Comparison of ENCODE assay signal across 1 cellular context in the genomic region with DNA sequence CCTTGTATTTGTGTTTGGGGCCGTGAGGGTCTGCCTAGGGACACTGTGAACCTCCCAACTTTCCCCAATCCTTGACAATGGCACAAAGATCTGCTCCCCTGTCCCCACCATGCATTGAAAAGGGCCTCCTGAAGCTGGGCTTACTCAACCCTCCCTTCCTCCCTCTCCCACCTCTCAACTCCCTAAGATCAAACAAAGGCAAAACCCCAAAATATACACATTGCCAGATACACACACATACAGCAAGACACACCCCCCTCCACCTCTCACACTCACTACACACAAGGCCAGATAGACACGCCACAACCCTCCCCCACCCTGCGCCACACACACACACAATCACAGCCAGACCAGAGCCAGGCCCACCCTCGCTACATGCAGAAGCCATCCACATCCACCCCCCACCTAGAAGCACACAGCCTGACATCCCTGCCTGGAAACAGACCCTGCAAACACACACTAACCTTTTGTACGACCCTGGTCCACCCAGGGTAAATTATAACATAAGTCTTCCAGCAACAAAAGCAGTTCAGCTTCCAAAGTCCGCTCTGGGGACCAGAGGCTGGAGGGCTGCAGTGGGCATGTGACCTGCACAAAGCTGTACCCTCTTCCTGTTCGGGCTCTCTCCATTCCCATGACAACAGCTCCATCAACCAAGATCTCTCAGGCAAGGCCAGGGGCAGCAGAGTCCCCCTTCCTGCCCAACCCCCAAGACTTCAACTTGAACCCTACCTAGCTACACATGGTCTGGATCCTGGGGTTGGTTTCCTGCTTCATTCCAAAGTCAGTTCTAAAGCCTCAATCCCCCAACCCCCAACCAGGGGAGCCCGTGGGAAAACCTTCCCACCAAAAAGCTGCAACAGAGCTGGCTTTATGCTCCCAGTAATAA.
TF ChIP-seq lines count a peak whose summit lies in the region.

No MANE protein-coding gene starts in this region.

TF ChIP-seq in HCT116, 20 proteins besides CTCF, POLR2A, EP300 and RAD21 (continued from another document):
- TF ChIP-seq, protein P1, sequence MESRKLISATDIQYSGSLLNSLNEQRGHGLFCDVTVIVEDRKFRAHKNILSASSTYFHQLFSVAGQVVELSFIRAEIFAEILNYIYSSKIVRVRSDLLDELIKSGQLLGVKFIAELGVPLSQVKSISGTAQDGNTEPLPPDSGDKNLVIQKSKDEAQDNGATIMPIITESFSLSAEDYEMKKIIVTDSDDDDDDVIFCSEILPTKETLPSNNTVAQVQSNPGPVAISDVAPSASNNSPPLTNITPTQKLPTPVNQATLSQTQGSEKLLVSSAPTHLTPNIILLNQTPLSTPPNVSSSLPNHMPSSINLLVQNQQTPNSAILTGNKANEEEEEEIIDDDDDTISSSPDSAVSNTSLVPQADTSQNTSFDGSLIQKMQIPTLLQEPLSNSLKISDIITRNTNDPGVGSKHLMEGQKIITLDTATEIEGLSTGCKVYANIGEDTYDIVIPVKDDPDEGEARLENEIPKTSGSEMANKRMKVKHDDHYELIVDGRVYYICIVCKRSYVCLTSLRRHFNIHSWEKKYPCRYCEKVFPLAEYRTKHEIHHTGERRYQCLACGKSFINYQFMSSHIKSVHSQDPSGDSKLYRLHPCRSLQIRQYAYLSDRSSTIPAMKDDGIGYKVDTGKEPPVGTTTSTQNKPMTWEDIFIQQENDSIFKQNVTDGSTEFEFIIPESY (IDR thresholded peaks at IDR 0.05; ENCODE audit: extremely low read depth, insufficient replicate concordance, low read length), result no peak
- no peak for TF ChIP-seq SP1 (IDR thresholded peaks at IDR 0.05; ENCODE audit: low read depth)
- TF ChIP-seq EZH2 (IDR thresholded peaks at IDR 0.05), result no peak
- TF ChIP-seq, protein P2, sequence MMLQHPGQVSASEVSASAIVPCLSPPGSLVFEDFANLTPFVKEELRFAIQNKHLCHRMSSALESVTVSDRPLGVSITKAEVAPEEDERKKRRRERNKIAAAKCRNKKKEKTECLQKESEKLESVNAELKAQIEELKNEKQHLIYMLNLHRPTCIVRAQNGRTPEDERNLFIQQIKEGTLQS (IDR thresholded peaks at IDR 0.05), result no peak
- no peak for TF ChIP-seq JUND (IDR thresholded peaks at IDR 0.05)
- TF ChIP-seq TCF7L2 (IDR thresholded peaks at IDR 0.05; ENCODE audit: borderline replicate concordance, extremely low read depth, insufficient read depth, insufficient read length), result no peak
- TF ChIP-seq EZH2phosphoT487 (IDR thresholded peaks at IDR 0.05; ENCODE audit: borderline replicate concordance), result no peak
- TF ChIP-seq FOSL1 (IDR thresholded peaks at IDR 0.05; ENCODE audit: low read depth), result no peak
- no peak for TF ChIP-seq POLR2AphosphoS5 (IDR thresholded peaks at IDR 0.05; ENCODE audit: low read depth, low read length)
- no peak for TF ChIP-seq ZFX (IDR thresholded peaks at IDR 0.05)
- TF ChIP-seq, protein P3, sequence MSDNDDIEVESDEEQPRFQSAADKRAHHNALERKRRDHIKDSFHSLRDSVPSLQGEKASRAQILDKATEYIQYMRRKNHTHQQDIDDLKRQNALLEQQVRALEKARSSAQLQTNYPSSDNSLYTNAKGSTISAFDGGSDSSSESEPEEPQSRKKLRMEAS (IDR thresholded peaks at IDR 0.05), result no peak
- no peak for TF ChIP-seq CBX3 (IDR thresholded peaks at IDR 0.05; ENCODE audit: low read depth)
TF ChIP-seq in HCT116: peak in this region for 0.
